1 cellular context compared by ENCODE assay signal in the genomic region with DNA sequence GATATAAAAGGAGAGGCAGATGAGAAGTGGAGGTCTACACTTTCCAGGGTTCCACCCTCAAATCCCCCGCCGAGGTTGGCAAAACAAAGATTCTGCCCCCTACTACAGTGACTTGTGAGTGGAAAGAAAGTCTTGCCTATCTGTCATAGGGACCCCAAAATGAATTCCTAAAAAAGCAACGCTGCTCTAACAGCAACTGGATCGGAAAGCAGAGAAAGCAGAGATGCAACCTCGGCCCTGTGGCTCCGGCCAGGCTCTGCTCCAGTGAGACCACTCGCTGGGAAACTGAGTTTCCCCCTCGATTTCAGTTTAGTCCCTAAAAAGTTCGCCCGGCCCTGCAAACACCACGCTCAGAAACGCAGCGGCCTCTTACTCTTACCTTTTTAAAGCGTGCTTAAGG.
TF ChIP-seq lines count a peak whose summit lies in the region.

No MANE protein-coding gene starts in this region.

TF ChIP-seq in A549, 52 proteins besides CTCF, POLR2A, EP300 and RAD21 (continued from another document):
- TF ChIP-seq PBX3 (IDR thresholded peaks at IDR 0.05) = no peak
- no peak for TF ChIP-seq BCL3 (IDR thresholded peaks at IDR 0.05)
- TF ChIP-seq HOXA7 (CRISPR knock-in tag; IDR thresholded peaks at IDR 0.05) = no peak
- TF ChIP-seq, protein P1, sequence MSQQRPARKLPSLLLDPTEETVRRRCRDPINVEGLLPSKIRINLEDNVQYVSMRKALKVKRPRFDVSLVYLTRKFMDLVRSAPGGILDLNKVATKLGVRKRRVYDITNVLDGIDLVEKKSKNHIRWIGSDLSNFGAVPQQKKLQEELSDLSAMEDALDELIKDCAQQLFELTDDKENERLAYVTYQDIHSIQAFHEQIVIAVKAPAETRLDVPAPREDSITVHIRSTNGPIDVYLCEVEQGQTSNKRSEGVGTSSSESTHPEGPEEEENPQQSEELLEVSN (IDR thresholded peaks at IDR 0.05; ENCODE audit: borderline replicate concordance, low read depth) = no peak
- TF ChIP-seq, protein P2, sequence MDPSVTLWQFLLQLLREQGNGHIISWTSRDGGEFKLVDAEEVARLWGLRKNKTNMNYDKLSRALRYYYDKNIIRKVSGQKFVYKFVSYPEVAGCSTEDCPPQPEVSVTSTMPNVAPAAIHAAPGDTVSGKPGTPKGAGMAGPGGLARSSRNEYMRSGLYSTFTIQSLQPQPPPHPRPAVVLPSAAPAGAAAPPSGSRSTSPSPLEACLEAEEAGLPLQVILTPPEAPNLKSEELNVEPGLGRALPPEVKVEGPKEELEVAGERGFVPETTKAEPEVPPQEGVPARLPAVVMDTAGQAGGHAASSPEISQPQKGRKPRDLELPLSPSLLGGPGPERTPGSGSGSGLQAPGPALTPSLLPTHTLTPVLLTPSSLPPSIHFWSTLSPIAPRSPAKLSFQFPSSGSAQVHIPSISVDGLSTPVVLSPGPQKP (IDR thresholded peaks at IDR 0.05; ENCODE audit: low read depth, low read length) = no peak
- no peak for TF ChIP-seq FOSB (CRISPR knock-in tag; IDR thresholded peaks at IDR 0.05)
- TF ChIP-seq CHD2 (IDR thresholded peaks at IDR 0.05; ENCODE audit: low read length, partially characterized antibody) = no peak
- TF ChIP-seq EHF (CRISPR knock-in tag; IDR thresholded peaks at IDR 0.05) = no peak
- no peak for TF ChIP-seq RCOR1 (IDR thresholded peaks at IDR 0.05; ENCODE audit: low read depth, low read length)
- no peak for TF ChIP-seq EHMT2 (IDR thresholded peaks at IDR 0.05; ENCODE audit: low read depth)
- no peak for TF ChIP-seq MYC (IDR thresholded peaks at IDR 0.05; ENCODE audit: borderline replicate concordance, low read length)
- TF ChIP-seq POLR2AphosphoS2 (conservative IDR thresholded peaks at IDR 0.05; ENCODE audit: low read length) = no peak
- no peak for TF ChIP-seq MAX (IDR thresholded peaks at IDR 0.05)
- no peak for TF ChIP-seq ESRRA (IDR thresholded peaks at IDR 0.05; ENCODE audit: borderline replicate concordance, low read length)
- TF ChIP-seq KDM5A (IDR thresholded peaks at IDR 0.05) = no peak
- no peak for TF ChIP-seq PHF8 (IDR thresholded peaks at IDR 0.05; ENCODE audit: borderline replicate concordance, low read depth)
TF ChIP-seq in A549: peak in this region for 0.
